ENCODE assay signal across 27 cellular contexts in the genomic region with DNA sequence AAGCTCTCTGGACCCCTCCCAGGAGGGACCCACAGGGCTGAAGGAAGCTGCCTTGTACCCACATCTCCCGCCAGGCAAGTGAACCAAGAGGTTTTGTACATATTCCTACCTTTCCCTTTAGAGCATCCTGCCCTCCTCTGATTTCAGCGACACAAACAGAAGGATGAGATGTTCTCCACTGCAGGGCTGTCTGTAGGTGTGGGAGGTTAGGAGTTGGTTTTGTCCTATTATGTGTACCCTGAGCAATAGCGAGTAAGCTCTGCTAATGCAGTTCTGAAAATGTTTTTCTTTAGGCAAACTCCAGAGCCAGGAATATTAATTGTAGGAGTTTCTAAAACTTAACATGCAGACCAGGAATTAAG. TPM values are rescaled to one million over a fixed set of nuclear protein-coding genes. Genes with fewer than 3 reads are reported as not detected.
A peak's percentile ranks its signal among the peaks of the same experiment; 100 is the strongest.
DNase-seq lines count a peak whose midpoint lies in the region; ATAC-seq and TF ChIP-seq lines count a peak whose summit lies in the region.
"Had no signal": no experiment of that assay in that cellular context is flagged by ENCODE, and none has a peak within 500 bp of the region (broad histone marks: within the 10 kb centered on the region; RNA-seq: fewer than 3 reads in every experiment).

No MANE protein-coding gene starts in this region.

- peaks cover 0 to 12% (median 5%) of the 10 kb centered on the region in 4 donors for H3K4me1 ChIP-seq in tibial artery
- H3K4me1 ChIP-seq: neural progenitor cell had no signal

- H3K4me3 Mint-ChIP-seq in CD4-positive, alpha-beta T cell = no peak overlapping the region
- peak overlapping the region; percentile 43 for H3K4me3 Mint-ChIP-seq in Calu3 (ENCODE audit: low read depth, unreplicated experiment)
- H3K4me3 Mint-ChIP-seq in neural crest cell = peak overlapping the region; percentile 47
- H3K4me3 Mint-ChIP-seq: activated CD8-positive, alpha-beta memory T cell treated with anti-CD3 and anti-CD28 coated beads, Interleukin-2, amount 10 ng/mL, durations not matched to agents 7 days and 5 days; H9; neural progenitor cell had no signal

- no peak for DNase-seq in CD4-positive, alpha-beta T cell
- DNase-seq in Calu3 = no peak
- DNase-seq in caudate nucleus (lab: John Stamatoyannopoulos, UW) = peak in 3 of 61 donors; percentile 24 to 47 (median 30)
- no peak for DNase-seq in neural crest cell (ENCODE audit: low read depth, low spot score)
- no peak for DNase-seq in NCI-H2081 (lab: John Stamatoyannopoulos, UW)
- no peak for DNase-seq in NCI-H2227 (lab: John Stamatoyannopoulos, UW; ENCODE audit: unreplicated experiment)
- no peak for DNase-seq in tibial artery
- DNase-seq: activated CD4-positive, alpha-beta T cell treated with anti-CD3 and anti-CD28 coated beads for 48 hours; activated CD8-positive, alpha-beta memory T cell treated with anti-CD3 and anti-CD28 coated beads, Interleukin-2, amount 10 ng/mL, durations not matched to agents 7 days and 5 days; activated T-cell treated with anti-CD3 and anti-CD28 coated beads, Interleukin-2, amount 50 U/mL, for 48 hours; body of pancreas; COR-L47; H9; hippocampal formation; KG1; NCI-H2029; NCI-H526; OCI-M1; spleen; stimulated activated CD4-positive, alpha-beta T cell treated with anti-CD3 and anti-CD28 coated beads, Interleukin-4, amount 100 ng/mL, for 1 hour had no signal

- H3K27ac ChIP-seq in CD4-positive, alpha-beta T cell (ENCODE audit: low read depth, low read length) = no peak overlapping the region
- H3K27ac ChIP-seq in caudate nucleus (ENCODE audit: low read depth, low read length) (peak overlapping the region; percentile 39), tibial artery (peak overlapping the region in 1 of 2 donors; percentile 16)
- H3K27ac ChIP-seq: BLaER1, body of pancreas, neural progenitor cell, spleen had no signal

- no peaks in the 10 kb centered on the region for H3K9me3 Mint-ChIP-seq in CD4-positive, alpha-beta T cell
- H3K9me3 Mint-ChIP-seq in Calu3 (ENCODE audit: low read depth, unreplicated experiment) (no peaks in the 10 kb centered on the region), neural crest cell (peaks cover 3% of the 10 kb centered on the region)

- no TSS peak for BruUV-seq in Calu3 (replicated peaks; lab: Mats Ljungman, UMichigan)

- CTCF ChIA-PET in CD4-positive, alpha-beta T cell (lab: Charles Lee) = no interaction called here
- CTCF ChIA-PET in Calu3 (lab: Charles Lee) = interaction anchor here (0.7 kb wide), 1 partner anchor 12 kb away, joined by 3 read pairs; no protein-coding TSS in a partner anchor

- TF ChIP-seq CTCF in CD4-positive, alpha-beta T cell (IDR thresholded peaks at IDR 0.05) = no peak
- TF ChIP-seq CTCF in Calu3 (IDR thresholded peaks at IDR 0.05; ENCODE audit: unreplicated experiment) = no peak
- no peak for TF ChIP-seq CTCF in neural crest cell (conservative IDR thresholded peaks at IDR 0.05)
- TF ChIP-seq CTCF in tibial artery (IDR thresholded peaks at IDR 0.05) = no peak

- ATAC-seq in CD4-positive, alpha-beta T cell (ENCODE audit: poor library complexity) = no peak
- no peak for ATAC-seq in HG03342 (IDR thresholded peaks at IDR 0.05; ENCODE audit: unreplicated experiment)
- ATAC-seq: activated CD8-positive, alpha-beta memory T cell treated with anti-CD3 and anti-CD28 coated beads, Interleukin-2, amount 10 ng/mL, durations not matched to agents 7 days and 5 days; body of pancreas; gastroesophageal sphincter; right cardiac atrium; SK-N-SH treated with all-trans-retinoic acid at 6 μM for 48 hours had no signal

- H3K4me3 ChIP-seq in tibial artery = no peak overlapping the region
- H3K4me3 ChIP-seq: BLaER1, body of pancreas, gastroesophageal sphincter, lung, neural progenitor cell, spleen had no signal

- H3K36me3 ChIP-seq in tibial artery = peaks cover 89 to 97% (median 90%) of the 10 kb centered on the region in 3 donors

- POLR2A ChIA-PET in CD4-positive, alpha-beta T cell (lab: Charles Lee) = interaction anchor here (0.6 kb wide), 1 partner anchor 1681 kb away, joined by 3 read pairs; no protein-coding TSS in a partner anchor

- H3K27me3 Mint-ChIP-seq in CD4-positive, alpha-beta T cell = no peaks in the 10 kb centered on the region
- H3K27me3 Mint-ChIP-seq in Calu3 (ENCODE audit: unreplicated experiment) (no peaks in the 10 kb centered on the region), neural crest cell (ENCODE audit: low read depth) (no peaks in the 10 kb centered on the region)
- H3K27me3 Mint-ChIP-seq: activated CD8-positive, alpha-beta memory T cell treated with anti-CD3 and anti-CD28 coated beads, Interleukin-2, amount 10 ng/mL, durations not matched to agents 7 days and 5 days had no signal

- intact Hi-C loops in CD4-positive, alpha-beta T cell (cut with DNase I, micrococcal nuclease) = no loop called here
- intact Hi-C loops in Calu3 (cut with micrococcal nuclease; ENCODE audit: unreplicated experiment) (no loop called here), tibial artery (cut with DNase I; ENCODE audit: low total_unique reads) (no loop called here)

- no peaks in the 10 kb centered on the region for H3K27me3 ChIP-seq in CD4-positive, alpha-beta T cell (ENCODE audit: control insufficient read depth, insufficient read depth, low read length)
- no peaks in the 10 kb centered on the region for H3K27me3 ChIP-seq in tibial artery
- H3K27me3 ChIP-seq: BLaER1, body of pancreas, gastroesophageal sphincter, neural progenitor cell, spleen had no signal

- peaks cover 16% of the 10 kb centered on the region for H3K4me1 Mint-ChIP-seq in CD4-positive, alpha-beta T cell (ENCODE audit: low read depth)
- peaks cover 58% of the 10 kb centered on the region for H3K4me1 Mint-ChIP-seq in Calu3 (ENCODE audit: low read depth, unreplicated experiment)
- H3K4me1 Mint-ChIP-seq in neural crest cell = peaks cover 7% of the 10 kb centered on the region
- H3K4me1 Mint-ChIP-seq: neural progenitor cell had no signal

- peak overlapping the region; percentile 42 for H3K27ac Mint-ChIP-seq in CD4-positive, alpha-beta T cell
- H3K27ac Mint-ChIP-seq in Calu3 (ENCODE audit: unreplicated experiment) = peak overlapping the region; percentile 60
- H3K27ac Mint-ChIP-seq in neural crest cell (ENCODE audit: unreplicated experiment) = no peak overlapping the region
- H3K27ac Mint-ChIP-seq: activated CD8-positive, alpha-beta memory T cell treated with anti-CD3 and anti-CD28 coated beads, Interleukin-2, amount 10 ng/mL, durations not matched to agents 7 days and 5 days had no signal

- H3K9me3 ChIP-seq in CD4-positive, alpha-beta T cell (ENCODE audit: control insufficient read depth, low read length) = no peaks in the 10 kb centered on the region
- no peaks in the 10 kb centered on the region for H3K9me3 ChIP-seq in tibial artery
- H3K9me3 ChIP-seq: body of pancreas, gastroesophageal sphincter, spleen had no signal

- H3K36me3 Mint-ChIP-seq in CD4-positive, alpha-beta T cell (ENCODE audit: low read depth) = peaks cover 89% of the 10 kb centered on the region
- peaks cover 96% of the 10 kb centered on the region for H3K36me3 Mint-ChIP-seq in Calu3 (ENCODE audit: insufficient read depth, unreplicated experiment)
- peaks cover 55% of the 10 kb centered on the region for H3K36me3 Mint-ChIP-seq in neural crest cell (ENCODE audit: low read depth)

RNA-seq across cellular contexts. Expression of a gene that starts 13.0 kb away (rescaled TPM):
- total RNA-seq in CD4-positive, alpha-beta T cell = 100 to 1,000 TPM; 260 to 267 TPM
- total RNA-seq in Calu3 (2022) = 1,023 and 1,145 TPM in 2 replicates
- total RNA-seq in neural crest cell = 67.6 and 69.5 TPM in 2 replicates

RNA-seq across cellular contexts. Expression of a gene that starts 24.9 kb away (rescaled TPM):
- total RNA-seq in CD4-positive, alpha-beta T cell = 10 to 100 TPM; 31.8 to 32.8 TPM
- total RNA-seq in Calu3 (2022) (41.5 and 47.1 TPM in 2 replicates), neural crest cell (40.9 and 42.2 TPM in 2 replicates)

RNA-seq across cellular contexts. Expression of a gene that starts 27.0 kb away (rescaled TPM):
- 100 to 1,000 TPM; 141 to 145 TPM for total RNA-seq in CD4-positive, alpha-beta T cell
- total RNA-seq in Calu3 (2022) (610 and 613 TPM in 2 replicates), neural crest cell (120 and 124 TPM in 2 replicates)

RNA-seq across cellular contexts. Expression of a gene that starts 39.9 kb away (rescaled TPM):
- 1 to 10 TPM; 3.6 to 4.2 TPM for total RNA-seq in CD4-positive, alpha-beta T cell
- total RNA-seq in Calu3 (2022) = 2.2 and 4.9 TPM in 2 replicates
- total RNA-seq in neural crest cell = 2.4 and 3.3 TPM in 2 replicates
